Comparison of ENCODE assay signal across 8 cellular contexts in genomic region chr22:39173787-39174497, GRCh38. TPM values are rescaled to one million over a fixed set of nuclear protein-coding genes. Genes with fewer than 3 reads are reported as not detected.
A peak's percentile ranks its signal among the peaks of the same experiment; 100 is the strongest.
DNase-seq lines count a peak whose midpoint lies in the region; ATAC-seq and TF ChIP-seq lines count a peak whose summit lies in the region.

No MANE protein-coding gene starts in this region.

- DNase-seq in activated CD4-positive, alpha-beta T cell treated with anti-CD3 and anti-CD28 coated beads for 36 hours, result peak; percentile 61
- DNase-seq in activated CD4-positive, alpha-beta T cell treated with anti-CD3 and anti-CD28 coated beads for 1 hour, result no peak
- DNase-seq in mammary epithelial cell (no peak), transverse colon (peak; percentile 23), glomerular visceral epithelial cell (ENCODE audit: extremely low spot score) (no peak), anterior cingulate cortex (lab: John Stamatoyannopoulos, UW) (no peak)

- no peaks in the 10 kb centered on the region for H3K27me3 Mint-ChIP-seq in activated CD4-positive, alpha-beta T cell treated with anti-CD3 and anti-CD28 coated beads for 36 hours

- peak overlapping the region; percentile 50 for H3K4me2 ChIP-seq in mammary epithelial cell (ENCODE audit: insufficient read depth, low read depth, low read length)

- H3K4me1 ChIP-seq in mammary epithelial cell (ENCODE audit: insufficient read depth, low read length) (peaks cover 39% of the 10 kb centered on the region), mucosa of rectum (ENCODE audit: control insufficient read depth in 2 of 2, insufficient read depth in 2 of 2, low read length in 2 of 2) (peaks cover 15 to 18% of the 10 kb centered on the region in 2 donors), transverse colon (peaks cover 22 to 45% (median 28%) of the 10 kb centered on the region in 4 donors)

- POLR2A ChIA-PET in activated CD4-positive, alpha-beta T cell treated with anti-CD3 and anti-CD28 coated beads for 36 hours (lab: Charles Lee), result interaction anchor here (0.7 to 1.4 kb wide), 3 partner anchors 32 to 146 kb away, joined by 3 to 7 read pairs (median 4); partner anchors contain the start of gene RPL3

- H2AFZ ChIP-seq in mammary epithelial cell (ENCODE audit: low read depth, low read length), result peak overlapping the region; percentile 73

- TF ChIP-seq CTCF in mammary epithelial cell (conservative IDR thresholded peaks at IDR 0.05 in 1 of 2, IDR thresholded peaks at IDR 0.05 in 1 of 2; ENCODE audit: extremely low read depth in 1 of 2, insufficient read depth in 1 of 2, low read depth in 1 of 2, low read length in 2 of 2), result no peak
- no peak for TF ChIP-seq CTCF in transverse colon (IDR thresholded peaks at IDR 0.05)

- BruUV-seq in mammary epithelial cell (replicated peaks; lab: Mats Ljungman, UMichigan), result no TSS peak

- 81% methylated on average over 11 of the region's 11 CpGs for WGBS in mammary epithelial cell (ENCODE audit: low coverage, missing lambda C conversion rate)
- 59 to 70% methylated on average over 5 to 11 of the region's 11 CpGs for WGBS in transverse colon (ENCODE audit: low coverage in 1 of 2), 2 donors

- H3K36me3 ChIP-seq in mammary epithelial cell (ENCODE audit: insufficient read depth, low read length) (no peaks in the 10 kb centered on the region), mucosa of rectum (ENCODE audit: control insufficient read depth in 2 of 2, insufficient read depth in 2 of 2, low read length in 2 of 2) (no peaks in the 10 kb centered on the region), transverse colon (no peaks in the 10 kb centered on the region)

- H3K4me3 ChIP-seq in mammary epithelial cell (replicated peaks in 1 of 3; ENCODE audit: insufficient read depth in 1 of 3, low read depth in 2 of 3, low read length in 3 of 3) (no peak overlapping the region), mucosa of rectum (ENCODE audit: low read length in 2 of 2) (no peak overlapping the region), transverse colon (no peak overlapping the region)

- intact Hi-C loops in activated CD4-positive, alpha-beta T cell treated with anti-CD3 and anti-CD28 coated beads for 36 hours (cut with DNase I, micrococcal nuclease), result loop anchor here in 1 of 2 experiments (2.0 kb wide), 1 partner anchor 27 kb away; no protein-coding TSS in a partner anchor
- intact Hi-C loops in mammary epithelial cell (cut with micrococcal nuclease), result no loop called here
- intact Hi-C loops in transverse colon (cut with DNase I; ENCODE audit: low total_unique reads), result loop anchor here (10.0 kb wide), 1 partner anchor 351 kb away; the partner anchor contains the start of gene ATF4

- H3K9me3 Mint-ChIP-seq in activated CD4-positive, alpha-beta T cell treated with anti-CD3 and anti-CD28 coated beads for 36 hours (ENCODE audit: low read depth), result no peaks in the 10 kb centered on the region

- no peaks in the 10 kb centered on the region for H3K79me2 ChIP-seq in mammary epithelial cell (ENCODE audit: insufficient read depth, low read length)

- dilution Hi-C loops in mammary epithelial cell (cut with HindIII; ENCODE audit: low sequenced_read_pairs), result no loop called here

- CTCF ChIA-PET in activated CD4-positive, alpha-beta T cell treated with anti-CD3 and anti-CD28 coated beads for 36 hours (lab: Charles Lee), result interaction anchor here (1.0 to 6.2 kb wide), 4 partner anchors 133 to 167 kb away, joined by 3 to 70 read pairs (median 10); no protein-coding TSS in a partner anchor
- CTCF ChIA-PET in mammary epithelial cell (lab: Charles Lee; ENCODE audit: low non-redundant PET), result no interaction called here

- no peaks in the 10 kb centered on the region for H3K27me3 ChIP-seq in mammary epithelial cell (ENCODE audit: insufficient read depth, low read length)
- H3K27me3 ChIP-seq in mucosa of rectum (ENCODE audit: control insufficient read depth in 2 of 2, insufficient read depth in 2 of 2, low read length in 2 of 2), result peaks cover 0 to 5% of the 10 kb centered on the region in 2 donors
- peaks cover 6% of the 10 kb centered on the region for H3K27me3 ChIP-seq in transverse colon

- TF ChIP-seq EP300 in transverse colon (IDR thresholded peaks at IDR 0.05; ENCODE audit: low read depth), result no peak

- peak overlapping the region; percentile 7 for H3K9ac ChIP-seq in mammary epithelial cell (ENCODE audit: insufficient read depth, low read length)
- peak overlapping the region; percentile 13 to 38 for H3K9ac ChIP-seq in mucosa of rectum (ENCODE audit: low read depth in 1 of 2, low read length in 2 of 2)

- peak overlapping the region; percentile 70 for H3K27ac ChIP-seq in mammary epithelial cell (ENCODE audit: insufficient read depth, low read depth, low read length)
- H3K27ac ChIP-seq in mucosa of rectum (ENCODE audit: low read depth in 2 of 2, low read length in 2 of 2), result peak overlapping the region; percentile 54 to 78
- peak overlapping the region; percentile 76 to 79 (median 78) for H3K27ac ChIP-seq in transverse colon

- peak overlapping the region; percentile 77 for H3K27ac Mint-ChIP-seq in activated CD4-positive, alpha-beta T cell treated with anti-CD3 and anti-CD28 coated beads for 36 hours

- no peak for TF ChIP-seq POLR2A in transverse colon (IDR thresholded peaks at IDR 0.05)

- no peaks in the 10 kb centered on the region for H3K36me3 Mint-ChIP-seq in activated CD4-positive, alpha-beta T cell treated with anti-CD3 and anti-CD28 coated beads for 36 hours (ENCODE audit: low read depth)

- H3K9me3 ChIP-seq in mammary epithelial cell (replicated peaks; ENCODE audit: insufficient read depth, low read length) (no peaks in the 10 kb centered on the region), mucosa of rectum (ENCODE audit: control insufficient read depth in 2 of 2, low read length in 2 of 2) (no peaks in the 10 kb centered on the region), transverse colon (no peaks in the 10 kb centered on the region)

- H3K4me3 Mint-ChIP-seq in activated CD4-positive, alpha-beta T cell treated with anti-CD3 and anti-CD28 coated beads for 36 hours, result peak overlapping the region; percentile 24

- peaks cover 50% of the 10 kb centered on the region for H3K4me1 Mint-ChIP-seq in activated CD4-positive, alpha-beta T cell treated with anti-CD3 and anti-CD28 coated beads for 36 hours

- in situ Hi-C loops in mammary epithelial cell (cut with MboI; ENCODE audit: low sequenced_read_pairs in 2 of 2), result loop anchor here (5.0 to 25.0 kb wide), 3 partner anchors 133 to 338 kb away; partner anchors contain the start of genes ATF4 (in 2 of the 2) and MIEF1 (in 2 of the 2)
- in situ Hi-C loops in transverse colon (cut with MboI; ENCODE audit: low pct_ligation_motif_present in 1 of 4, low pct_unique_long_range_greater_than_20kb in 1 of 4, low sequenced_read_pairs in 3 of 4), result loop anchor here in 3 of 4 donors (5.0 to 25.0 kb wide), 4 partner anchors 131 to 363 kb away; partner anchors contain the start of genes RPL3 (in 1 of the 3) and RPS19BP1 (in 1 of the 3)

- ATAC-seq in activated CD4-positive, alpha-beta T cell treated with anti-CD3 and anti-CD28 coated beads for 36 hours, result peak; percentile 45
- ATAC-seq in HG02938 (IDR thresholded peaks at IDR 0.05; ENCODE audit: unreplicated experiment), result no peak

- no peaks in the 10 kb centered on the region for H4K20me1 ChIP-seq in mammary epithelial cell (ENCODE audit: insufficient read depth, low read length)

RNA-seq across cellular contexts. Expression of gene CBX7, which starts 21.5 kb away (rescaled TPM):
- 10 to 100 TPM; 19.9 to 20.3 TPM for total RNA-seq in activated CD4-positive, alpha-beta T cell treated with anti-CD3 and anti-CD28 coated beads for 36 hours
- total RNA-seq in mammary epithelial cell (1 to 10 TPM; 3.2 to 4.3 TPM), transverse colon (100 to 1,000 TPM in 1 of 4 donors, 10 to 100 TPM in 3; 15.3 to 129 (median 58.4) TPM)
- polyA plus RNA-seq in mammary epithelial cell, result 1.4 TPM
- polyA minus RNA-seq in mammary epithelial cell, result 1.9 TPM

Comparison
In these comparisons a context has a peak if more than half of its experiments do, and no peak if none do; other contexts are left out.
1. DNase-seq: peak in activated CD4-positive, alpha-beta T cell treated with anti-CD3 and anti-CD28 coated beads for 36 hours (single experiment) and transverse colon (single experiment); none in activated CD4-positive, alpha-beta T cell treated with anti-CD3 and anti-CD28 coated beads for 1 hour (single experiment), mammary epithelial cell (single experiment), glomerular visceral epithelial cell (single experiment) and anterior cingulate cortex (0 of 58).
2. Peak in every context shown above with its lines, with median percentiles within 50 percentile points of each other: H3K27ac ChIP-seq.